Comparison of ENCODE assay signal across 8 cellular contexts in the genomic region with DNA sequence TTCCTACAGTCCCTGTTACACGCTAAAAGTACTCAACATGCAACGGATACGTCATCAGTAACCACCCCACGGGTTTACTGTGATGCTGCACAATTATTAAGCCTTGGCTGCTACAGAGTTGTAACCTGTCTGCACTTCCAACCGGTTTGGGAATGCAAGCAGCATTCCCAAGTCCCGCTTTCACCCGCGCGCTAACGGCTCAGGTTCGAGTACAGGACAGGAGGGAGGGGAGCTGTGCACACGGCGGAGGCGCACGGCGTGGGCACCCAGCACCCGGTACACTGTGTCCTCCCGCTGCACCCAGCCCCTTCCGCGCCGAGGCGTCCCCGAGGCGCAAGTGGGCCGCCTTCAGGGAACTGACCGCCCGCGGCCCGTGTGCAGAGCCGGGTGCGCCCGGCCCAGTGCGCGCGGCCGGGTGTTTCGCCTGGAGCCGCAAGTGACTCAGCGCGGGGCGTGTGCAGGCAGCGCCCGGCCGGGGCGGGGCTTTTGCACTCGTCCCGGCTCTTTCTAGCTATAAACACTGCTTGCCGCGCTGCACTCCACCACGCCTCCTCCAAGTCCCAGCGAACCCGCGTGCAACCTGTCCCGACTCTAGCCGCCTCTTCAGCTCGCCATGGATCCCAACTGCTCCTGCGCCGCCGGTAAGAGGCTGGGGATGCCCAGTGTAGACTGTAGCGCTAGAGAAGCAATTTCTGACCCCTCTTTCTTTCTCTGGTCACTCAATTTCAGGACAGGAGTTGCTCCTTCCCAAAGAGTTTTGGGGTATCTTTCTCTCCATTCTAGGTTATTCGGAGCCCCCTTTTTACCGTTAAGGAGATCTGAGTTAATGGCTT. TPM values are rescaled to one million over a fixed set of nuclear protein-coding genes. Genes with fewer than 3 reads are reported as not detected.
A peak's percentile ranks its signal among the peaks of the same experiment; 100 is the strongest.
DNase-seq lines count a peak whose midpoint lies in the region; ATAC-seq and TF ChIP-seq lines count a peak whose summit lies in the region.

A gene (plus strand): TSS at position 542 of the 833 bp plus-strand sequence. CDS start 72 bp downstream, at position 614.

- H3K9me3 ChIP-seq in OCI-LY1 (ENCODE audit: low read length), result no peaks in the 10 kb centered on the region

- peak; percentile 95 for DNase-seq in Calu3
- peak in 75 of 76 experiments; percentile 38 to 91 (median 82) for DNase-seq in HUDEP-2 (lab: John Stamatoyannopoulos, UW; ENCODE audit: unreplicated experiment in 76 of 76)
- DNase-seq in activated CD8-positive, alpha-beta memory T cell treated with anti-CD3 and anti-CD28 coated beads, Interleukin-2, amount 50 U/mL, for 4 hours, result peak; percentile 86
- DNase-seq in midbrain (lab: John Stamatoyannopoulos, UW), result peak; percentile 94
- DNase-seq in stimulated activated CD8-positive, alpha-beta memory T cell treated with anti-CD3 and anti-CD28 coated beads, Interleukin-2, amount 100 ng/mL, for 1 hour (ENCODE audit: low read depth in 2 of 2), result peak; percentile 63 to 79

- intact Hi-C loops in Calu3 (cut with micrococcal nuclease; ENCODE audit: unreplicated experiment), result no loop called here

- H2AFZ ChIP-seq in OCI-LY1 (ENCODE audit: low read length), result peak within 1 kb of the TSS; percentile 99

- H3K27ac Mint-ChIP-seq in Calu3 (ENCODE audit: unreplicated experiment), result peak within 1 kb of the TSS; percentile 6

- H3K9me2 ChIP-seq in OCI-LY1 (ENCODE audit: low read depth, low read length), result no peaks in the 10 kb centered on the region

- no peaks in the 10 kb centered on the region for H3K36me3 ChIP-seq in OCI-LY1 (ENCODE audit: insufficient read depth, low read length)

- peak within 1 kb of the TSS; percentile 68 for H3K4me3 ChIP-seq in OCI-LY1 (ENCODE audit: low read depth, low read length, poor library complexity, severe bottlenecking)

- peak within 1 kb of the TSS; percentile 98 for H3K4me2 ChIP-seq in OCI-LY1 (ENCODE audit: low read length)

- in situ Hi-C loops in endometrial microvascular endothelial cells (cut with HindIII; ENCODE audit: inconsistent ontology term, low pct_unique_long_range_greater_than_20kb, low sequenced_read_pairs), result no loop called here

- no peaks in the 10 kb centered on the region for H3F3A ChIP-seq in OCI-LY1 (ENCODE audit: insufficient read depth, low read length)

- CTCF ChIA-PET in Calu3 (lab: Charles Lee), result interaction anchor here (0.6 to 2.1 kb wide), 7 partner anchors 7 to 94 kb away, joined by 3 to 9 read pairs (median 6); a partner anchor contains a TSS

- TF ChIP-seq CTCF in Calu3 (IDR thresholded peaks at IDR 0.05; ENCODE audit: unreplicated experiment), result no peak
- no peak for TF ChIP-seq CTCF in OCI-LY1 (IDR thresholded peaks at IDR 0.05; ENCODE audit: low read length)

- H3K36me3 Mint-ChIP-seq in Calu3 (ENCODE audit: insufficient read depth, unreplicated experiment), result peaks cover 18% of the 10 kb centered on the region

- H3K27me3 Mint-ChIP-seq in Calu3 (ENCODE audit: unreplicated experiment), result no peaks in the 10 kb centered on the region

- peaks cover 40% of the 10 kb centered on the region for H3K4me1 Mint-ChIP-seq in Calu3 (ENCODE audit: low read depth, unreplicated experiment)

- H3K4me1 ChIP-seq in OCI-LY1 (ENCODE audit: insufficient read depth, low read length, severe bottlenecking), result peaks cover 28% of the 10 kb centered on the region

- peak within 1 kb of the TSS; percentile 65 for H3K9ac ChIP-seq in OCI-LY1 (ENCODE audit: low read length)

- peak within 1 kb of the TSS; percentile 80 for H3K4me3 Mint-ChIP-seq in Calu3 (ENCODE audit: low read depth, unreplicated experiment)

- no peak within 1 kb of the TSS for H3K27ac ChIP-seq in OCI-LY1 (ENCODE audit: low read depth, low read length, poor library complexity, severe bottlenecking)

- no peaks in the 10 kb centered on the region for H3K27me3 ChIP-seq in OCI-LY1 (ENCODE audit: insufficient read depth, low read length)

- peak; percentile 81 for ATAC-seq in GM21390 (IDR thresholded peaks at IDR 0.05; ENCODE audit: unreplicated experiment)

- no peaks in the 10 kb centered on the region for H4K20me1 ChIP-seq in OCI-LY1 (ENCODE audit: insufficient read depth, low read length)

- no peaks in the 10 kb centered on the region for H3K9me3 Mint-ChIP-seq in Calu3 (ENCODE audit: low read depth, unreplicated experiment)

- H3K79me2 ChIP-seq in OCI-LY1 (ENCODE audit: insufficient read depth, low read length), result no peaks in the 10 kb centered on the region

- no TSS peak for BruUV-seq in Calu3 (replicated peaks; lab: Mats Ljungman, UMichigan)

RNA-seq across cellular contexts. Expression of the gene that starts here (rescaled TPM):
- 8.2 and 28.1 TPM in 2 replicates for total RNA-seq in Calu3 (2022)
- total RNA-seq in endometrial microvascular endothelial cells (ENCODE audit: inconsistent ontology term), result 1,097 TPM

Comparison
In these comparisons a context has a peak if more than half of its experiments do, and no peak if none do; other contexts are left out.
1. RNA of the gene that starts here (total RNA-seq): 1,097 TPM in endometrial microvascular endothelial cells (single experiment); 8.2 to 28.1 TPM in Calu3; every median in the first group is over 10 times any median in the second.
2. Peak in every context shown above with its lines, with median percentiles within 50 percentile points of each other: DNase-seq.